19 cellular contexts compared by ENCODE assay signal in genomic region chr20:21288587-21289370, GRCh38.
"Had no signal": no experiment of that assay in that cellular context is flagged by ENCODE, and none has a peak within 500 bp of the region (broad histone marks: within the 10 kb centered on the region; RNA-seq: fewer than 3 reads in every experiment).

No MANE protein-coding gene starts in this region.

- H3K4me1 ChIP-seq: gastroesophageal sphincter, suprapubic skin, thyroid gland had no signal

- H3K27ac Mint-ChIP-seq: nephron; stimulated activated effector memory CD8-positive, alpha-beta T cell treated with anti-CD3 and anti-CD28 coated beads, Interleukin-12 subunit alpha, Interleukin-12 subunit beta, amount 100 ng/mL, for 72 hours; type B pancreatic cell had no signal

- H3K9me3 Mint-ChIP-seq: stimulated activated effector memory CD8-positive, alpha-beta T cell treated with anti-CD3 and anti-CD28 coated beads, Interleukin-12 subunit alpha, Interleukin-12 subunit beta, amount 100 ng/mL, for 72 hours had no signal

- ATAC-seq: esophagus mucosa; gastroesophageal sphincter; left ventricle myocardium superior; right cardiac atrium; stimulated activated effector memory CD8-positive, alpha-beta T cell treated with anti-CD3 and anti-CD28 coated beads, Interleukin-12 subunit alpha, Interleukin-12 subunit beta, amount 100 ng/mL, for 72 hours; stimulated activated naive CD8-positive, alpha-beta T cell treated with anti-CD3 and anti-CD28 coated beads, Interleukin-15, Interleukin-2, amounts not matched to agents 100 U/mL and 50 U/mL, for 24 hours had no signal

- H3K4me3 Mint-ChIP-seq: nephron; stimulated activated effector memory CD8-positive, alpha-beta T cell treated with anti-CD3 and anti-CD28 coated beads, Interleukin-12 subunit alpha, Interleukin-12 subunit beta, amount 100 ng/mL, for 72 hours; type B pancreatic cell had no signal

- H3K36me3 Mint-ChIP-seq: stimulated activated effector memory CD8-positive, alpha-beta T cell treated with anti-CD3 and anti-CD28 coated beads, Interleukin-12 subunit alpha, Interleukin-12 subunit beta, amount 100 ng/mL, for 72 hours; type B pancreatic cell had no signal

- H3K36me3 ChIP-seq: gastroesophageal sphincter, neutrophil, suprapubic skin, thyroid gland had no signal

- H3K9me3 ChIP-seq: neutrophil, suprapubic skin, thyroid gland had no signal

- H3K4me1 Mint-ChIP-seq: nephron; stimulated activated effector memory CD8-positive, alpha-beta T cell treated with anti-CD3 and anti-CD28 coated beads, Interleukin-12 subunit alpha, Interleukin-12 subunit beta, amount 100 ng/mL, for 72 hours had no signal

- DNase-seq: effector memory CD4-positive, alpha-beta T cell; glutamatergic neuron; left ventricle myocardium superior; mesenchymal stem cell; midbrain; posterior cingulate gyrus; right cardiac atrium; stimulated activated CD4-positive, alpha-beta T cell treated with anti-CD3 and anti-CD28 coated beads, Interleukin-4, amount 100 ng/mL, for 1 hour; stimulated activated CD8-positive, alpha-beta memory T cell treated with anti-CD3 and anti-CD28 coated beads, Interleukin-4, amount 100 ng/mL, for 48 hours; stimulated activated naive CD8-positive, alpha-beta T cell treated with anti-CD3 and anti-CD28 coated beads, Interleukin-15, Interleukin-2, amounts not matched to agents 100 U/mL and 50 U/mL, for 24 hours; thyroid gland had no signal

- H3K27ac ChIP-seq: gastroesophageal sphincter, neutrophil, suprapubic skin, thyroid gland had no signal

- H3K4me3 ChIP-seq: gastroesophageal sphincter, lung, suprapubic skin, thyroid gland had no signal

- H3K27me3 ChIP-seq: thyroid gland had no signal
